8 cellular contexts compared by ENCODE assay signal in genomic region chr7:100540073-100540723, GRCh38. TPM values are rescaled to one million over a fixed set of nuclear protein-coding genes. Genes with fewer than 3 reads are reported as not detected.
DNase-seq lines count a peak whose midpoint lies in the region; ATAC-seq and TF ChIP-seq lines count a peak whose summit lies in the region.

No MANE protein-coding gene starts in this region.

- H3K9me3 Mint-ChIP-seq in activated T-cell treated with anti-CD3 and anti-CD28 coated beads, Interleukin-2, amount 50 U/mL, for 4 hours = no peaks in the 10 kb centered on the region

- ATAC-seq in activated T-cell treated with anti-CD3 and anti-CD28 coated beads, Interleukin-2, amount 50 U/mL, for 4 hours = no peak
- no peak for ATAC-seq in GM18511 (IDR thresholded peaks at IDR 0.05; ENCODE audit: unreplicated experiment)

- H3K27me3 Mint-ChIP-seq in activated T-cell treated with anti-CD3 and anti-CD28 coated beads, Interleukin-2, amount 50 U/mL, for 4 hours (ENCODE audit: low read depth) = no peaks in the 10 kb centered on the region

- WGBS in liver = 12% methylated on average over 6 of the region's 6 CpGs

- peak overlapping the region; percentile 98 for H3K4me3 Mint-ChIP-seq in activated T-cell treated with anti-CD3 and anti-CD28 coated beads, Interleukin-2, amount 50 U/mL, for 4 hours

- H3K4me3 ChIP-seq in liver (ENCODE audit: low read depth in 1 of 3, low read length in 3 of 3) (peak overlapping the region; percentile 92 to 98 (median 96)), tibial artery (peak overlapping the region; percentile 60 to 90)

- intact Hi-C loops in tibial artery (cut with DNase I; ENCODE audit: low total_unique reads) = no loop called here

- H3K36me3 ChIP-seq in liver (ENCODE audit: control insufficient read depth in 4 of 4, insufficient read depth in 3 of 4, low read depth in 1 of 4, low read length in 3 of 4) (no peaks in the 10 kb centered on the region), tibial artery (no peaks in the 10 kb centered on the region)

- DNase-seq in activated T-cell treated with anti-CD3 and anti-CD28 coated beads, Interleukin-2, amount 50 U/mL, for 4 hours = no peak
- DNase-seq in activated T-cell treated with anti-CD3 and anti-CD28 coated beads, Interleukin-2, amount 50 U/mL, for 48 hours = no peak
- DNase-seq in tibial artery = no peak
- no peak for DNase-seq in activated CD4-positive, alpha-beta T cell treated with anti-CD3 and anti-CD28 coated beads for 4 hours
- no peak for DNase-seq in nucleus accumbens (lab: John Stamatoyannopoulos, UW)

- H3K4me1 ChIP-seq in liver (ENCODE audit: control insufficient read depth in 4 of 4, insufficient read depth in 4 of 4, low read length in 3 of 4) (peaks cover 7 to 52% (median 45%) of the 10 kb centered on the region in 4 donors), tibial artery (peaks cover 0 to 43% (median 34%) of the 10 kb centered on the region in 4 donors)

- H3K36me3 Mint-ChIP-seq in activated T-cell treated with anti-CD3 and anti-CD28 coated beads, Interleukin-2, amount 50 U/mL, for 4 hours (ENCODE audit: insufficient read depth) = peaks cover 3% of the 10 kb centered on the region

- H3K9me3 ChIP-seq in liver (ENCODE audit: control insufficient read depth in 4 of 4, low read length in 3 of 4) = no peaks in the 10 kb centered on the region
- no peaks in the 10 kb centered on the region for H3K9me3 ChIP-seq in tibial artery

- peak overlapping the region; percentile 40 for H3K27ac ChIP-seq in angular gyrus (ENCODE audit: low read depth, low read length)
- peak overlapping the region; percentile 57 to 89 for H3K27ac ChIP-seq in liver (ENCODE audit: low read depth in 1 of 2, low read length in 2 of 2)
- peak overlapping the region in 1 of 2 donors; percentile 71 for H3K27ac ChIP-seq in tibial artery

- H3K27me3 ChIP-seq in liver (ENCODE audit: control insufficient read depth in 4 of 4, insufficient read depth in 4 of 4, low read length in 3 of 4) = no peaks in the 10 kb centered on the region
- H3K27me3 ChIP-seq in tibial artery = no peaks in the 10 kb centered on the region

- TF ChIP-seq RAD21 in liver (IDR thresholded peaks at IDR 0.05) = peak; percentile 30 to 31

- peaks cover 62% of the 10 kb centered on the region for H3K4me1 Mint-ChIP-seq in activated T-cell treated with anti-CD3 and anti-CD28 coated beads, Interleukin-2, amount 50 U/mL, for 4 hours (ENCODE audit: low read depth)

- no peak for TF ChIP-seq CTCF in liver (IDR thresholded peaks at IDR 0.05; ENCODE audit: low read depth, low read length, missing input control)
- TF ChIP-seq CTCF in tibial artery (IDR thresholded peaks at IDR 0.05) = no peak

- H3K9ac ChIP-seq in liver (ENCODE audit: low read depth in 1 of 2, low read length in 2 of 2) = peak overlapping the region; percentile 60 to 91

TF ChIP-seq in liver, 16 proteins besides CTCF, POLR2A, EP300 and RAD21:
- peak; percentile 86 for TF ChIP-seq HNF4G (IDR thresholded peaks at IDR 0.05)
- TF ChIP-seq JUND (IDR thresholded peaks at IDR 0.05) = peak; percentile 48 to 67
- TF ChIP-seq HNF4A (conservative IDR thresholded peaks at IDR 0.05) = peak; percentile 91 to 92
- TF ChIP-seq FOXA1 (IDR thresholded peaks at IDR 0.05) = no peak
- TF ChIP-seq, protein P1, sequence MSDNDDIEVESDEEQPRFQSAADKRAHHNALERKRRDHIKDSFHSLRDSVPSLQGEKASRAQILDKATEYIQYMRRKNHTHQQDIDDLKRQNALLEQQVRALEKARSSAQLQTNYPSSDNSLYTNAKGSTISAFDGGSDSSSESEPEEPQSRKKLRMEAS (IDR thresholded peaks at IDR 0.05) = peak; percentile 91
- TF ChIP-seq NR2F2 (IDR thresholded peaks at IDR 0.05) = no peak
- TF ChIP-seq TAF1 (conservative IDR thresholded peaks at IDR 0.05) = peak; percentile 28
- peak; percentile 73 to 92 for TF ChIP-seq RXRA (IDR thresholded peaks at IDR 0.05)
- TF ChIP-seq REST (IDR thresholded peaks at IDR 0.05) = peak; percentile 78
- no peak for TF ChIP-seq GABPA (IDR thresholded peaks at IDR 0.05 in 1 of 2, conservative IDR thresholded peaks at IDR 0.05 in 1 of 2)
- TF ChIP-seq FOXA2 (IDR thresholded peaks at IDR 0.05) = no peak
- TF ChIP-seq, protein P2, sequence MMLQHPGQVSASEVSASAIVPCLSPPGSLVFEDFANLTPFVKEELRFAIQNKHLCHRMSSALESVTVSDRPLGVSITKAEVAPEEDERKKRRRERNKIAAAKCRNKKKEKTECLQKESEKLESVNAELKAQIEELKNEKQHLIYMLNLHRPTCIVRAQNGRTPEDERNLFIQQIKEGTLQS (IDR thresholded peaks at IDR 0.05) = peak; percentile 45
- peak; percentile 93 for TF ChIP-seq SP1 (IDR thresholded peaks at IDR 0.05)
- TF ChIP-seq EGR1 (IDR thresholded peaks at IDR 0.05; ENCODE audit: low read depth in 2 of 2) = peak in 1 of 2 donors; percentile 73
- peak; percentile 81 for TF ChIP-seq ZBTB33 (IDR thresholded peaks at IDR 0.05)
- TF ChIP-seq YY1 (IDR thresholded peaks at IDR 0.05) = peak; percentile 81

RNA-seq across cellular contexts. Expression of gene AGFG2, which starts 1.2 kb away (rescaled TPM):
- 10 to 100 TPM; 58.6 to 72.0 (median 65.9) TPM for total RNA-seq in activated T-cell treated with anti-CD3 and anti-CD28 coated beads, Interleukin-2, amount 50 U/mL, for 4 hours
- total RNA-seq in liver = 10 to 100 TPM; 37.2 to 48.8 TPM
- 10 to 100 TPM; 37.4 to 47.2 TPM for polyA plus RNA-seq in liver

RNA-seq across cellular contexts. Expression of gene SAP25, which starts 33.5 kb away (rescaled TPM):
- 1 to 10 TPM; 6.2 to 8.1 (median 7.6) TPM for total RNA-seq in activated T-cell treated with anti-CD3 and anti-CD28 coated beads, Interleukin-2, amount 50 U/mL, for 4 hours
- total RNA-seq in liver = under 1 TPM in 1 of 2 donors, not detected in 1; 0.33 TPM
- polyA plus RNA-seq in liver = under 1 TPM; 0.56 to 0.84 TPM

RNA-seq across cellular contexts. Expression of gene LRCH4, which starts 45.7 kb away (rescaled TPM):
- 10 to 100 TPM; 69.3 to 75.5 (median 73.1) TPM for total RNA-seq in activated T-cell treated with anti-CD3 and anti-CD28 coated beads, Interleukin-2, amount 50 U/mL, for 4 hours
- 10 to 100 TPM in 1 of 2 donors, 1 to 10 TPM in 1; 8.2 to 25.8 TPM for total RNA-seq in liver
- polyA plus RNA-seq in liver = 10 to 100 TPM in 1 of 2 donors, 1 to 10 TPM in 1; 9.1 to 16.9 TPM

RNA-seq across cellular contexts. Expression of gene FBXO24, which starts 45.9 kb away (rescaled TPM):
- total RNA-seq in activated T-cell treated with anti-CD3 and anti-CD28 coated beads, Interleukin-2, amount 50 U/mL, for 4 hours = under 1 TPM; 0.14 to 0.40 (median 0.34) TPM
- 1 to 10 TPM in 1 of 2 donors, under 1 TPM in 1; 0.67 to 1.3 TPM for total RNA-seq in liver
- polyA plus RNA-seq in liver = under 1 TPM; 0.25 to 0.32 TPM

RNA-seq across cellular contexts. Expression of gene NYAP1, which starts 56.5 kb away (rescaled TPM):
- total RNA-seq in activated T-cell treated with anti-CD3 and anti-CD28 coated beads, Interleukin-2, amount 50 U/mL, for 4 hours = under 1 TPM; 0.11 to 0.33 (median 0.18) TPM
- total RNA-seq in liver = under 1 TPM; 0.08 to 0.09 TPM
- polyA plus RNA-seq in liver = under 1 TPM in 1 of 2 donors, not detected in 1; 0.29 TPM

Comparison
In these comparisons a context has a peak if more than half of its experiments do, and no peak if none do; other contexts are left out.
1. RNA of gene SAP25, which starts 33.5 kb away (total RNA-seq): 6.2 to 8.1 TPM in activated T-cell treated with anti-CD3 and anti-CD28 coated beads, Interleukin-2, amount 50 U/mL, for 4 hours; 0.33 TPM in liver; every median in the first group is over 4 times any median in the second.